Comparison of ENCODE assay signal across 9 cellular contexts in the genomic region with DNA sequence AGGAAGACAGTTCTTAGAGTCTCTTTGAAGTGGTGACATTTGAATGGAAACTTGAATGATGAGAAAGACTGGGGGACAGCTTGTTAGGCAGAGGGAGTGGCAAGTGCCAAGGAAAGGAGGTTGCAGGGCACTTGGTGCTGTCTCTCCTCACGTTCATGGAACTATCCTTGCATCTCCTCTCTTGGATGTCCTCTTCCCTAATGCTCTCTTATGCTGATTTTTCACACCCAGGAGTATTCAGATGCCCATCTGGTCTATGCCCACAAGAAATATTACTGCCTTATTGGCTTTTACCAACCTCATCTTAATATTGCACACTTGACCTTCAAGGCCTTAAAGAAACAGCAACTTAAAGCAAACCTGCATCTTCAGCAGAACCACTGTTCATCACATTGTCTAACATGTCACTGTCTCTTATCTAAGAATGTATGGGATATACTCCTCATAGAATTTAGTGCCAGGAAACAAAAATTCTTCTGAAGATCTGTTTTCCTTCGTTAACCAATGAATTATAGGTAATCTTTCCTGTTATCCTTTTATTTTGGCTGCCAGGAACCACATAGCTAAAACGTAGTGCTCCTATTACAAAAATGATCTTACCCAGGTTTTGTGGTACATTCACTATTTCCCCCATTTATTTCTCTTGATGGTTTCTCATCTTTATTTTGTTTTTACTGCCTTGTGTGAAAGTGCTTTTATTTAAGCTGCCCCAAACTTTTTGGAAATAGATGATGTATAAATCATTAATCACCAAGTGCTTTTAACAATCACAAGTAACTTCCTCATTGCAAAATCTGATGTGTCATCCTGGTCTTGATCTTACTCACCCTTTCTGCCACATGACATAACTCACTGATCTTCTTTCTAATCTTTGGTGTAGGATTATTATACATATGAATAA. TPM values are rescaled to one million over a fixed set of nuclear protein-coding genes. Genes with fewer than 3 reads are reported as not detected.
DNase-seq lines count a peak whose midpoint lies in the region; ATAC-seq, FAIRE-seq and TF ChIP-seq lines count a peak whose summit lies in the region.
"Had no signal": no experiment of that assay in that cellular context is flagged by ENCODE, and none has a peak within 500 bp of the region (broad histone marks: within the 10 kb centered on the region; RNA-seq: fewer than 3 reads in every experiment).

No MANE protein-coding gene starts in this region.

- peaks cover 9% of the 10 kb centered on the region for H3K9me3 ChIP-seq in SJCRH30 (replicated peaks)
- H3K9me3 ChIP-seq in thyroid gland: no peaks in the 10 kb centered on the region

- intact Hi-C loops in thyroid gland (cut with DNase I): no loop called here

- H3K4me3 ChIP-seq in bronchial epithelial cell (ENCODE audit: low read depth, low read length) (no peak overlapping the region), SJCRH30 (no peak overlapping the region), thyroid gland (replicated peaks in 1 of 3) (no peak overlapping the region)

- H3K36me3 ChIP-seq in bronchial epithelial cell (ENCODE audit: control insufficient read depth, insufficient read depth, low read length) (no peaks in the 10 kb centered on the region), SJCRH30 (peaks cover 9% of the 10 kb centered on the region; the same call in 1 of the 2 replicates), thyroid gland (no peaks in the 10 kb centered on the region)

- H3K27ac ChIP-seq in SJCRH30 (no peak overlapping the region), thyroid gland (no peak overlapping the region)
- H3K27ac ChIP-seq: VCaP had no signal

- WGBS in thyroid gland, 2 donors: 78 to 83% methylated on average over 3 of the region's 3 CpGs

- no peak for TF ChIP-seq POLR2A in thyroid gland (IDR thresholded peaks at IDR 0.05)

- DNase-seq in AG20443 (ENCODE audit: low spot score) (peak; percentile 66), bronchial epithelial cell (ENCODE audit: low read depth) (peak; percentile 96), SJCRH30 (no peak), SW480 (ENCODE audit: low spot score) (no peak), SHP77 treated with DMSO at 0.1 percent for 48 hours (lab: John Stamatoyannopoulos, UW) (no peak), thyroid gland (no peak)

- peak; percentile 96 for ATAC-seq in GM19463 (IDR thresholded peaks at IDR 0.05; ENCODE audit: unreplicated experiment)
- peak; percentile 99 for ATAC-seq in HG03342 (IDR thresholded peaks at IDR 0.05; ENCODE audit: unreplicated experiment)

- no peaks in the 10 kb centered on the region for H3K4me1 ChIP-seq in SJCRH30
- no peaks in the 10 kb centered on the region for H3K4me1 ChIP-seq in thyroid gland

- no peak for FAIRE-seq in bronchial epithelial cell (lab: Jason Lieb, UNC)

- TF ChIP-seq CTCF in bronchial epithelial cell (IDR thresholded peaks at IDR 0.05; ENCODE audit: insufficient read depth, low read length, severe bottlenecking): no peak
- no peak for TF ChIP-seq CTCF in thyroid gland (IDR thresholded peaks at IDR 0.05)

- H3K27me3 ChIP-seq in bronchial epithelial cell (ENCODE audit: control insufficient read depth, insufficient read depth, low read length) (no peaks in the 10 kb centered on the region), SJCRH30 (no peaks in the 10 kb centered on the region), thyroid gland (no peaks in the 10 kb centered on the region)

RNA-seq across cellular contexts. Expression of a gene that starts 12.8 kb away (rescaled TPM):
- total RNA-seq in bronchial epithelial cell: 2.9 and 4.7 TPM in 2 replicates
- total RNA-seq in SJCRH30 (2014; rRNA removed; shearing (Covaris generic)): 13.6 and 15.5 TPM in 2 replicates
- total RNA-seq in thyroid gland: 10 to 100 TPM in 1 of 4 donors, 1 to 10 TPM in 3; 1.2 to 18.6 (median 3.4) TPM

Comparison
In these comparisons a context has a peak if more than half of its experiments do, and no peak if none do; other contexts are left out.
1. DNase-seq: peak in AG20443 (single experiment) and bronchial epithelial cell (single experiment); none in SJCRH30 (0 of 2), SW480 (single experiment), SHP77 treated with DMSO at 0.1 percent for 48 hours (single experiment) and thyroid gland (0 of 2).